In genomic region chr6:21678990-21679389, GRCh38 we compare ENCODE assay signal across 15 cellular contexts.
DNase-seq lines count a peak whose midpoint lies in the region; ATAC-seq and TF ChIP-seq lines count a peak whose summit lies in the region.
"Had no signal": no experiment of that assay in that cellular context is flagged by ENCODE, and none has a peak within 500 bp of the region (broad histone marks: within the 10 kb centered on the region; RNA-seq: fewer than 3 reads in every experiment).

No MANE protein-coding gene starts in this region.

- H3K27me3 ChIP-seq in PC-3 (ENCODE audit: low read length) = no peaks in the 10 kb centered on the region
- no peaks in the 10 kb centered on the region for H3K27me3 ChIP-seq in Karpas-422 (ENCODE audit: low read length)

- POLR2A ChIA-PET in PC-3 (lab: Charles Lee; ENCODE audit: unreplicated experiment) = no interaction called here

- peaks cover 16% of the 10 kb centered on the region for H3K4me1 Mint-ChIP-seq in Calu3 (ENCODE audit: low read depth, unreplicated experiment)
- H3K4me1 Mint-ChIP-seq: CD4-positive, CD25-positive, alpha-beta regulatory T cell; T-helper 17 cell had no signal

- H4K20me1 ChIP-seq in PC-3 (ENCODE audit: low read length) = no peaks in the 10 kb centered on the region
- no peaks in the 10 kb centered on the region for H4K20me1 ChIP-seq in Karpas-422 (ENCODE audit: insufficient read depth, low read depth, low read length)

- H3K4me3 ChIP-seq in PC-3 (ENCODE audit: low read length) (no peak overlapping the region), Karpas-422 (ENCODE audit: low read length) (no peak overlapping the region)

- H3K9ac ChIP-seq in PC-3 (ENCODE audit: low read length) (no peak overlapping the region), Karpas-422 (ENCODE audit: low read length) (no peak overlapping the region)

- CTCF ChIA-PET in Calu3 (lab: Charles Lee) = no interaction called here
- CTCF ChIA-PET in PC-3 (lab: Charles Lee) = no interaction called here

- TF ChIP-seq CTCF in Calu3 (IDR thresholded peaks at IDR 0.05; ENCODE audit: unreplicated experiment) = no peak
- TF ChIP-seq CTCF in PC-3 (conservative IDR thresholded peaks at IDR 0.05; ENCODE audit: low read depth, low read length) = no peak

- intact Hi-C loops in Calu3 (cut with micrococcal nuclease; ENCODE audit: unreplicated experiment) (no loop called here), PC-3 (cut with micrococcal nuclease) (no loop called here)

- BruUV-seq in Calu3 (replicated peaks; lab: Mats Ljungman, UMichigan) (no TSS peak), PC-3 (replicated peaks; lab: Mats Ljungman, UMichigan) (no TSS peak)

- no peak for ATAC-seq in PC-3
- ATAC-seq in HG02623 (IDR thresholded peaks at IDR 0.05; ENCODE audit: unreplicated experiment) = no peak
- ATAC-seq: T-helper 17 cell had no signal

- no peaks in the 10 kb centered on the region for H3F3A ChIP-seq in PC-3 (ENCODE audit: low read length, unreplicated experiment)

- DNase-seq in Calu3 (peak; percentile 35), PC-3 (peak; percentile 59), dedifferentiated amniotic fluid mesenchymal stem cell (ENCODE audit: extremely low spot score) (peak; percentile 37), non-pigmented ciliary epithelial cell (ENCODE audit: low read depth) (peak; percentile 81), NOMO-1 treated with dmso at 0.1 percent for 144 hours (lab: John Stamatoyannopoulos, UW; ENCODE audit: unreplicated experiment) (no peak), DMS 273 treated with DMSO at 0.1 percent for 48 hours (lab: John Stamatoyannopoulos, UW) (no peak), Karpas-422 (no peak)
- DNase-seq: CD4-positive, CD25-positive, alpha-beta regulatory T cell; KBM-7; NCI-H1694 treated with DMSO at 0.1 percent for 48 hours; NK-92 treated with Interleukin-12 subunit alpha and Interleukin-12 subunit beta, amount 100 ng/mL, for 24 hours; T-helper 17 cell had no signal

- no peaks in the 10 kb centered on the region for H3K36me3 Mint-ChIP-seq in Calu3 (ENCODE audit: insufficient read depth, unreplicated experiment)
- H3K36me3 Mint-ChIP-seq: activated naive CD8-positive, alpha-beta T cell; CD4-positive, CD25-positive, alpha-beta regulatory T cell had no signal

- H3K4me1 ChIP-seq in PC-3 (ENCODE audit: insufficient read depth, low read length) (0 out of 2 replicates have a peak, but pooled peaks cover 5% of the 10 kb centered on the region), Karpas-422 (ENCODE audit: low read length) (no peaks in the 10 kb centered on the region)

- no peak overlapping the region for H3K27ac Mint-ChIP-seq in Calu3 (ENCODE audit: unreplicated experiment)
- H3K27ac Mint-ChIP-seq: activated naive CD8-positive, alpha-beta T cell; T-helper 17 cell; type B pancreatic cell had no signal

- no peak overlapping the region for H3K4me3 Mint-ChIP-seq in Calu3 (ENCODE audit: low read depth, unreplicated experiment)
- H3K4me3 Mint-ChIP-seq: activated naive CD8-positive, alpha-beta T cell; CD4-positive, CD25-positive, alpha-beta regulatory T cell; T-helper 17 cell; type B pancreatic cell had no signal

- H3K27ac ChIP-seq in PC-3 (ENCODE audit: low read length) = no peak overlapping the region
- H3K27ac ChIP-seq in Karpas-422 (ENCODE audit: low read length) = no peak overlapping the region

- no peaks in the 10 kb centered on the region for H3K27me3 Mint-ChIP-seq in Calu3 (ENCODE audit: unreplicated experiment)
- H3K27me3 Mint-ChIP-seq: CD4-positive, CD25-positive, alpha-beta regulatory T cell; T-helper 17 cell; type B pancreatic cell had no signal

- H3K4me2 ChIP-seq in PC-3 (ENCODE audit: low read length) = no peak overlapping the region
- H3K4me2 ChIP-seq in Karpas-422 (ENCODE audit: low read depth, low read length, poor library complexity, severe bottlenecking) = no peak overlapping the region

- no peaks in the 10 kb centered on the region for H3K36me3 ChIP-seq in PC-3 (ENCODE audit: low read depth, low read length)
- no peaks in the 10 kb centered on the region for H3K36me3 ChIP-seq in Karpas-422 (ENCODE audit: insufficient read depth, low read length)

- H3K9me3 Mint-ChIP-seq in Calu3 (ENCODE audit: low read depth, unreplicated experiment) = peaks cover 2% of the 10 kb centered on the region

- no peak overlapping the region for H2AFZ ChIP-seq in PC-3 (ENCODE audit: low read length)
- H2AFZ ChIP-seq in Karpas-422 (ENCODE audit: low read length) = no peak overlapping the region

- H3K79me2 ChIP-seq in PC-3 (ENCODE audit: low read length) (no peaks in the 10 kb centered on the region), Karpas-422 (ENCODE audit: low read length) (no peaks in the 10 kb centered on the region)

- H3K9me3 ChIP-seq in PC-3 (ENCODE audit: low read length) (no peaks in the 10 kb centered on the region), Karpas-422 (ENCODE audit: low read length) (no peaks in the 10 kb centered on the region)

- H3K9me2 ChIP-seq in PC-3 (replicated peaks; ENCODE audit: low read length) (no peaks in the 10 kb centered on the region), Karpas-422 (replicated peaks; ENCODE audit: insufficient read depth, low read length) (no peaks in the 10 kb centered on the region)

Comparison
In these comparisons a context has a peak if more than half of its experiments do, and no peak if none do; other contexts are left out.
1. DNase-seq: peak in Calu3 (single experiment), PC-3 (single experiment), dedifferentiated amniotic fluid mesenchymal stem cell (single experiment) and non-pigmented ciliary epithelial cell (single experiment); none in NOMO-1 treated with dmso at 0.1 percent for 144 hours (single experiment), DMS 273 treated with DMSO at 0.1 percent for 48 hours (single experiment) and Karpas-422 (single experiment).